16 cellular contexts compared by ENCODE assay signal in genomic region chr4:118348886-118349285, GRCh38. TPM values are rescaled to one million over a fixed set of nuclear protein-coding genes. Genes with fewer than 3 reads are reported as not detected.
DNase-seq lines count a peak whose midpoint lies in the region; ATAC-seq, FAIRE-seq and TF ChIP-seq lines count a peak whose summit lies in the region.
"Had no signal": no experiment of that assay in that cellular context is flagged by ENCODE, and none has a peak within 500 bp of the region (broad histone marks: within the 10 kb centered on the region; RNA-seq: fewer than 3 reads in every experiment).

No MANE protein-coding gene starts in this region.

- 71% methylated on average over 5 of the region's 5 CpGs for WGBS in GM12878 (ENCODE audit: insufficient coverage, insufficient replicate concordance, low lambda C conversion rate, missing lambda C conversion rate)

- SMC1A ChIA-PET in GM12878 (lab: Charles Lee; ENCODE audit: uncharacterized antibody, unreplicated experiment): no interaction called here

- CTCF ChIA-PET in GM12878 (lab: Yijun Ruan, JAX): no interaction called here

- RAD21 ChIA-PET in GM12878 (lab: Charles Lee; ENCODE audit: unreplicated experiment): no interaction called here

- H2AFZ ChIP-seq in GM12878 (ENCODE audit: control insufficient read depth, low read depth, low read length): no peak overlapping the region

- intact Hi-C loops in GM12878 (cut with micrococcal nuclease; ENCODE audit: unreplicated experiment): no loop called here

- no peak for TF ChIP-seq CTCF in GM12878 (IDR thresholded peaks at IDR 0.05 in 2 of 3, conservative IDR thresholded peaks at IDR 0.05 in 1 of 3; ENCODE audit: control insufficient read depth in 2 of 3, extremely low read depth in 1 of 3, insufficient read depth in 1 of 3, low read depth in 3 of 3, low read length in 3 of 3)

- no peaks in the 10 kb centered on the region for H4K20me1 ChIP-seq in GM12878 (ENCODE audit: control insufficient read depth, insufficient read depth)

- H3K79me2 ChIP-seq in GM12878 (ENCODE audit: control insufficient read depth, insufficient read depth, low read length): no peaks in the 10 kb centered on the region

- H3K9ac ChIP-seq in GM12878 (ENCODE audit: control insufficient read depth, insufficient read depth, low read length) (no peak overlapping the region), mucosa of rectum (ENCODE audit: low read depth in 1 of 2, low read length in 2 of 2) (no peak overlapping the region)

- H3K4me3 ChIP-seq in GM12878 (no peak overlapping the region), mucosa of rectum (ENCODE audit: low read length in 2 of 2) (no peak overlapping the region)
- H3K4me3 ChIP-seq: adrenal gland had no signal

- H3K4me1 ChIP-seq in GM12878 (ENCODE audit: control insufficient read depth, insufficient read depth, low read length) (no peaks in the 10 kb centered on the region), mucosa of rectum (ENCODE audit: control insufficient read depth in 2 of 2, insufficient read depth in 2 of 2, low read length in 2 of 2) (peaks cover 3 to 35% of the 10 kb centered on the region in 2 donors)

- TF ChIP-seq RAD21 in Ishikawa (IDR thresholded peaks at IDR 0.05; ENCODE audit: low read depth) (no peak), GM12878 (IDR thresholded peaks at IDR 0.05; ENCODE audit: insufficient read depth, low read depth, low read length) (no peak)

- ATAC-seq in GM12878 (no peak), HG02763 (IDR thresholded peaks at IDR 0.05; ENCODE audit: unreplicated experiment) (no peak)

- no peak for FAIRE-seq in GM12878 (lab: Jason Lieb, UNC)
- FAIRE-seq: GM19239 had no signal

- POLR2A ChIA-PET in GM12878 (lab: Charles Lee): interaction anchor here (0.7 kb wide), 1 partner anchor 75 kb away, joined by 4 read pairs; no protein-coding TSS in a partner anchor

- no peak for TF ChIP-seq POLR2A in GM12878 (IDR thresholded peaks at IDR 0.05; ENCODE audit: low read depth, low read length)

- no peaks in the 10 kb centered on the region for H3K9me3 ChIP-seq in GM12878 (replicated peaks; ENCODE audit: control insufficient read depth, insufficient read depth, low read length)
- H3K9me3 ChIP-seq in mucosa of rectum (ENCODE audit: control insufficient read depth in 2 of 2, low read length in 2 of 2): no peaks in the 10 kb centered on the region
- H3K9me3 ChIP-seq: adrenal gland had no signal

- H3K36me3 ChIP-seq in GM12878 (ENCODE audit: control insufficient read depth in 2 of 2, insufficient read depth in 2 of 2, low read length in 1 of 2) (no peaks in the 10 kb centered on the region), mucosa of rectum (ENCODE audit: control insufficient read depth in 2 of 2, insufficient read depth in 2 of 2, low read length in 2 of 2) (no peaks in the 10 kb centered on the region)
- H3K36me3 ChIP-seq: adrenal gland had no signal

- DNase-seq in NCI-H2029 treated with DMSO at 0.1 percent for 48 hours (lab: John Stamatoyannopoulos, UW): peak; percentile 39
- DNase-seq in GM12878 (ENCODE audit: low read depth, low spot score): no peak
- DNase-seq in nucleus accumbens (lab: John Stamatoyannopoulos, UW): no peak
- no peak for DNase-seq in globus pallidus (ENCODE audit: low spot score)
- DNase-seq: adrenal gland; central memory CD4-positive, alpha-beta T cell; Karpas-422; NCI-H1694; NCI-H774; nephron progenitor cell; Right ventricle myocardium superior had no signal

- no peak overlapping the region for H3K27ac ChIP-seq in GM12878 (ENCODE audit: control insufficient read depth, insufficient read depth)
- H3K27ac ChIP-seq in mucosa of rectum (ENCODE audit: low read depth in 2 of 2, low read length in 2 of 2): peak overlapping the region; percentile 58 to 70
- H3K27ac ChIP-seq: adrenal gland had no signal

- H3K27me3 ChIP-seq in GM12878 (replicated peaks in 1 of 2; ENCODE audit: control insufficient read depth in 2 of 2, insufficient read depth in 2 of 2, low read length in 1 of 2): peaks cover 4 to 7% of the 10 kb centered on the region in 2 experiments
- peaks cover 0 to 6% of the 10 kb centered on the region in 2 donors for H3K27me3 ChIP-seq in mucosa of rectum (ENCODE audit: control insufficient read depth in 2 of 2, insufficient read depth in 2 of 2, low read length in 2 of 2)

- no TSS peak for BruUV-seq in GM12878 (replicated peaks; lab: Mats Ljungman, UMichigan)

- H3K4me2 ChIP-seq in GM12878 (ENCODE audit: control insufficient read depth, insufficient read depth): no peak overlapping the region

- in situ Hi-C loops in GM12878 (cut with MboI): no loop called here

- TF ChIP-seq EP300 in Ishikawa (IDR thresholded peaks at IDR 0.05; ENCODE audit: borderline replicate concordance): peak; percentile 31; the same call in 1 of the 2 replicates
- no peak for TF ChIP-seq EP300 in GM12878 (IDR thresholded peaks at IDR 0.05; ENCODE audit: borderline replicate concordance in 1 of 2, control insufficient read depth in 1 of 2, low read depth in 2 of 2, low read length in 2 of 2)

TF ChIP-seq in Ishikawa, 13 proteins besides CTCF, POLR2A, EP300 and RAD21:
- no peak for TF ChIP-seq CEBPB (IDR thresholded peaks at IDR 0.05)
- no peak for TF ChIP-seq FOXM1 (IDR thresholded peaks at IDR 0.05; ENCODE audit: borderline replicate concordance, low read depth)
- peak; percentile 40 for TF ChIP-seq NFIC (IDR thresholded peaks at IDR 0.05)
- TF ChIP-seq TCF12 (IDR thresholded peaks at IDR 0.05; ENCODE audit: low read depth): peak; percentile 42
- TF ChIP-seq ZBTB7A (IDR thresholded peaks at IDR 0.05; ENCODE audit: low read depth): no peak
- TF ChIP-seq YY1 (IDR thresholded peaks at IDR 0.05; ENCODE audit: low read depth): no peak
- no peak for TF ChIP-seq CREB1 (IDR thresholded peaks at IDR 0.05; ENCODE audit: low read depth)
- TF ChIP-seq TEAD4 (IDR thresholded peaks at IDR 0.05): no peak

TF ChIP-seq in GM12878, 131 proteins besides CTCF, POLR2A, EP300 and RAD21:
- TF ChIP-seq PKNOX1 (IDR thresholded peaks at IDR 0.05): 0 out of 2 replicates have a peak, but pooled peaks have one; percentile 9
- TF ChIP-seq IKZF1 (conservative IDR thresholded peaks at IDR 0.05): no peak

RNA-seq across cellular contexts. Expression of gene PRSS12, which starts 3.9 kb away (rescaled TPM):
- total RNA-seq in GM12878 (2013; cell fraction: nucleolus; rRNA removed): 0.47 TPM in 1 of 2 replicates, not detected in the other
- total RNA-seq in GM12878 (2014; rRNA removed) (0.05 and 0.11 TPM in 2 replicates), GM12878 (2014; rRNA removed; fragmentation: Illumina TruSeq; extraction: Trizol) (0.04 TPM in 1 of 2 replicates, not detected in the other), GM12878 (2021) (0.48 TPM in 1 of 2 replicates, not detected in the other)
- polyA plus RNA-seq in GM12878 (2011; ENCODE audit: low read depth): 0.05 TPM
- polyA plus RNA-seq in GM12878 (2011; rRNA removed) (0.22 and 0.34 TPM in 2 replicates), GM12878 (2014; fragmentation: Illumina TruSeq; extraction: Trizol) (0.11 TPM in 1 of 2 replicates, not detected in the other), GM12878 (2014; fragmentation: Nextera tagmentation; extraction: Ambion mirVana) (under 1 TPM; 0.04 to 0.14 TPM), GM12878 (2014; rRNA removed) (0.10 TPM in 1 of 2 replicates, not detected in the other), GM12878 (2016; fragmentation: Nextera tagmentation; extraction: Ambion mirVana) (under 1 TPM; 0.07 to 0.16 TPM)
- 0.08 and 0.19 TPM in 2 replicates for polyA plus RNA-seq in GM12878 (2011; cell fraction: cytosol; rRNA removed)
- 0.51 and 0.78 TPM in 2 replicates for polyA plus RNA-seq in GM12878 (2011; cell fraction: nucleus; rRNA removed)
- polyA plus RNA-seq in GM12878 (2012): 0.03 and 0.08 TPM in 2 replicates
- 0.21 and 0.22 TPM in 2 replicates for polyA minus RNA-seq in GM12878 (2011; rRNA and poly(A)+ RNA removed)
- not detected in 2 replicates for polyA minus RNA-seq in GM12878 (2011; cell fraction: cytosol; rRNA and poly(A)+ RNA removed)
- 0.24 and 1.8 TPM in 2 replicates for polyA minus RNA-seq in GM12878 (2011; cell fraction: nucleus; rRNA and poly(A)+ RNA removed)
- total RNA-seq: activated T-helper 1 cell treated with anti-CD3 and anti-CD28 coated beads, Interleukin-12 subunit alpha, Interleukin-12 subunit beta, Interleukin-2, Interleukin-4 antibody, amounts not matched to agents 30 ng/mL and 10 ng/mL and 1 ng/mL, durations not matched to agents 14 hours and 24 hours and 36 hours; Right ventricle myocardium superior had no signal
